Comparison of ENCODE assay signal across 9 cellular contexts in genomic region chr3:197466586-197467399, GRCh38.
DNase-seq lines count a peak whose midpoint lies in the region; ATAC-seq and TF ChIP-seq lines count a peak whose summit lies in the region.
"Had no signal": no experiment of that assay in that cellular context is flagged by ENCODE, and none has a peak within 500 bp of the region (broad histone marks: within the 10 kb centered on the region; RNA-seq: fewer than 3 reads in every experiment).

No MANE protein-coding gene starts in this region.

- H3K27me3 ChIP-seq in PC-3 (ENCODE audit: low read length), result no peaks in the 10 kb centered on the region
- H3K27me3 ChIP-seq in parathyroid adenoma (ENCODE audit: control insufficient read depth, insufficient read depth, low read length), result no peaks in the 10 kb centered on the region

- H3K9ac ChIP-seq in PC-3 (ENCODE audit: low read length), result peak overlapping the region; percentile 5; the same call in 1 of the 2 replicates
- no peak overlapping the region for H3K9ac ChIP-seq in parathyroid adenoma

- H4K20me1 ChIP-seq in PC-3 (ENCODE audit: low read length), result no peaks in the 10 kb centered on the region

- H3K4me1 ChIP-seq in PC-3 (ENCODE audit: insufficient read depth, low read length) (peaks cover 18% of the 10 kb centered on the region), parathyroid adenoma (no peaks in the 10 kb centered on the region)

- CTCF ChIA-PET in PC-3 (lab: Charles Lee), result no interaction called here

- DNase-seq in G401 (ENCODE audit: low spot score) (peak; percentile 93), PC-3 (peak; percentile 55), NCI-H748 (lab: John Stamatoyannopoulos, UW; ENCODE audit: unreplicated experiment) (no peak), LoVo (ENCODE audit: low spot score) (no peak)
- DNase-seq: activated B cell treated with CpG ODN at 0.5 μM for 24 hours had no signal

- H3K9me2 ChIP-seq in PC-3 (replicated peaks; ENCODE audit: low read length), result no peaks in the 10 kb centered on the region

- no peaks in the 10 kb centered on the region for H3K79me2 ChIP-seq in PC-3 (ENCODE audit: low read length)
- H3K79me2 ChIP-seq in parathyroid adenoma, result no peaks in the 10 kb centered on the region

- H3K4me2 ChIP-seq in PC-3 (ENCODE audit: low read length) (peak overlapping the region; percentile 62), parathyroid adenoma (ENCODE audit: low read length) (no peak overlapping the region)

- peak overlapping the region; percentile 25; the same call in 1 of the 2 replicates for H3K4me3 ChIP-seq in PC-3 (ENCODE audit: low read length)
- no peak overlapping the region for H3K4me3 ChIP-seq in parathyroid adenoma (ENCODE audit: low read depth, low read length)

- H3K36me3 ChIP-seq in PC-3 (ENCODE audit: low read depth, low read length), result no peaks in the 10 kb centered on the region
- no peaks in the 10 kb centered on the region for H3K36me3 ChIP-seq in parathyroid adenoma (ENCODE audit: control insufficient read depth, insufficient read depth, low read length)

- intact Hi-C loops in PC-3 (cut with micrococcal nuclease), result loop anchor here (5.0 kb wide), 1 partner anchor 36 kb away; no protein-coding TSS in a partner anchor

- H3K9me3 ChIP-seq in PC-3 (ENCODE audit: low read length), result no peaks in the 10 kb centered on the region
- no peaks in the 10 kb centered on the region for H3K9me3 ChIP-seq in parathyroid adenoma (ENCODE audit: control insufficient read depth, low read length)

- no peaks in the 10 kb centered on the region for H3F3A ChIP-seq in PC-3 (ENCODE audit: low read length, unreplicated experiment)

- in situ Hi-C loops in G401 (cut with HindIII; ENCODE audit: low sequenced_read_pairs), result no loop called here

- peak overlapping the region; percentile 14 for H3K27ac ChIP-seq in PC-3 (ENCODE audit: low read length)
- no peak overlapping the region for H3K27ac ChIP-seq in parathyroid adenoma

- H2AFZ ChIP-seq in PC-3 (ENCODE audit: low read length), result peak overlapping the region; percentile 76
- peak overlapping the region; percentile 25 for H2AFZ ChIP-seq in parathyroid adenoma

- no TSS peak for BruUV-seq in PC-3 (replicated peaks; lab: Mats Ljungman, UMichigan)

- POLR2A ChIA-PET in PC-3 (lab: Charles Lee; ENCODE audit: unreplicated experiment), result interaction anchor here (0.7 kb wide), 1 partner anchor 181 kb away, joined by 3 read pairs; no protein-coding TSS in a partner anchor

- ATAC-seq in PC-3 (peak; percentile 73), esophagus mucosa (peak; percentile 43), HG02885 (IDR thresholded peaks at IDR 0.05; ENCODE audit: poor library complexity, unreplicated experiment) (no peak), GM18909 (IDR thresholded peaks at IDR 0.05; ENCODE audit: poor library complexity, unreplicated experiment) (no peak)

- TF ChIP-seq CTCF in PC-3 (conservative IDR thresholded peaks at IDR 0.05; ENCODE audit: low read depth, low read length) (no peak), parathyroid adenoma (IDR thresholded peaks at IDR 0.05) (no peak)

Comparison
In these comparisons a context has a peak if more than half of its experiments do, and no peak if none do; other contexts are left out.
1. DNase-seq: peak in G401 (single experiment) and PC-3 (single experiment); none in NCI-H748 (single experiment) and LoVo (single experiment).
2. ATAC-seq: peak in PC-3 (single experiment) and esophagus mucosa (single experiment); none in HG02885 (single experiment) and GM18909 (single experiment).